ENCODE assay signal across 8 cellular contexts in the genomic region with DNA sequence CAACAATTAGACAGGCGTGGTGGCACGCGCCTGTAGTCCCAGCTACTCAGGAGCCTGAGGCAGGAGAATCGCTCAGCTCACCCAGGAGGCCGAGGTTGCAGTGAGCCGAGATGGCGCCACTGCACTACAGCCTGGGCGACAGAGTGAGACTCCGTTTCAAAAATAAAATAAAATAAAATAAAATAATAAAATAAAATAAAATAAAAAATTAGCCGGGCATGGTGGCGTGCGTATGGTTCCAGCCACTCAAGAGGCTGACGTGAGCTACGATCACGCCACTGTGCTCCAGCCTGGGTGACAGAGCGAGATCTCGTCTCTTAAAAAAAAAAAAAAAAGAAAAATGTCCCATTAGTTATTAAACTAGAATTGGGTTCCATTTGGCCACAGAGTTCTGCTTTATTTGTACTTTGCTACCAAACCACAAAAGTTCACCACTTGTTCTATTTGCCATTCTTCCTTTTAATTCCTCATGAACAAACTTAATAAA. TPM values are rescaled to one million over a fixed set of nuclear protein-coding genes. Genes with fewer than 3 reads are reported as not detected.
DNase-seq lines count a peak whose midpoint lies in the region; ATAC-seq and TF ChIP-seq lines count a peak whose summit lies in the region.

No MANE protein-coding gene starts in this region.

- ATAC-seq in heart right ventricle (no peak), Right ventricle myocardium inferior (no peak), memory B cell (ENCODE audit: low read depth) (peak; percentile 18), upper lobe of left lung (ENCODE audit: low FRiP score in 2 of 2) (no peak), GM18511 (IDR thresholded peaks at IDR 0.05; ENCODE audit: unreplicated experiment) (no peak), HG02610 (IDR thresholded peaks at IDR 0.05; ENCODE audit: unreplicated experiment) (no peak)

- H3K27me3 Mint-ChIP-seq in memory B cell: no peaks in the 10 kb centered on the region

- H3K4me1 Mint-ChIP-seq in memory B cell: peaks cover 26% of the 10 kb centered on the region

- H3K4me3 ChIP-seq in heart right ventricle: peak overlapping the region; percentile 86 to 99 (median 96)
- peak overlapping the region; percentile 71 for H3K4me3 ChIP-seq in astrocyte of the cerebellum (ENCODE audit: low read depth, low read length)
- peak overlapping the region; percentile 87 to 97 (median 96) for H3K4me3 ChIP-seq in upper lobe of left lung

- peak overlapping the region; percentile 88 for H3K4me3 Mint-ChIP-seq in memory B cell

- no peak for TF ChIP-seq EP300 in upper lobe of left lung (IDR thresholded peaks at IDR 0.05)

- no peak for TF ChIP-seq POLR2A in upper lobe of left lung (IDR thresholded peaks at IDR 0.05)

- 44 to 48% methylated on average over 17 of the region's 17 CpGs for WGBS in heart right ventricle, 2 donors
- 42 to 43% methylated on average over 17 of the region's 17 CpGs for WGBS in upper lobe of left lung, 2 donors

- H3K27me3 ChIP-seq in heart right ventricle (no peaks in the 10 kb centered on the region), upper lobe of left lung (no peaks in the 10 kb centered on the region)

- no peaks in the 10 kb centered on the region for H3K9me3 Mint-ChIP-seq in memory B cell

- peak overlapping the region; percentile 97 for H3K27ac Mint-ChIP-seq in memory B cell

- peak overlapping the region in 9 of 10 donors; percentile 91 to 98 (median 95) for H3K27ac ChIP-seq in heart right ventricle
- peak overlapping the region; percentile 96 to 100 (median 98) for H3K27ac ChIP-seq in upper lobe of left lung

- H3K36me3 ChIP-seq in heart right ventricle: no peaks in the 10 kb centered on the region
- no peaks in the 10 kb centered on the region for H3K36me3 ChIP-seq in upper lobe of left lung

- peaks cover 4 to 66% (median 30%) of the 10 kb centered on the region in 9 donors for H3K4me1 ChIP-seq in heart right ventricle
- peaks cover 22 to 68% (median 45%) of the 10 kb centered on the region in 4 donors for H3K4me1 ChIP-seq in upper lobe of left lung

- intact Hi-C loops in heart right ventricle (cut with DNase I): loop anchor here in 5 of 10 donors (5.0 kb wide), 3 partner anchors 34 to 64 kb away; no protein-coding TSS in a partner anchor
- intact Hi-C loops in Right ventricle myocardium inferior (cut with DNase I): loop anchor here (10.0 kb wide), 1 partner anchor 46 kb away; no protein-coding TSS in a partner anchor

- no peak for DNase-seq in heart right ventricle
- no peak for DNase-seq in Right ventricle myocardium inferior (ENCODE audit: missing footprints)
- no peak for DNase-seq in astrocyte of the cerebellum (ENCODE audit: low read depth)
- DNase-seq in memory B cell (ENCODE audit: low spot score in 2 of 2): no peak
- DNase-seq in upper lobe of left lung: no peak
- no peak for DNase-seq in GM10266 (ENCODE audit: extremely low spot score)

- H3K9me3 ChIP-seq in heart right ventricle (no peaks in the 10 kb centered on the region), upper lobe of left lung (no peaks in the 10 kb centered on the region)

- TF ChIP-seq CTCF in heart right ventricle (IDR thresholded peaks at IDR 0.05) (no peak), astrocyte of the cerebellum (IDR thresholded peaks at IDR 0.05; ENCODE audit: low read depth, low read length, missing control alignments) (no peak), upper lobe of left lung (IDR thresholded peaks at IDR 0.05) (no peak), GM10266 (IDR thresholded peaks at IDR 0.05; ENCODE audit: control insufficient read depth, insufficient read depth, low read depth, missing control alignments) (no peak)

- peaks cover 2% of the 10 kb centered on the region for H3K36me3 Mint-ChIP-seq in memory B cell

- in situ Hi-C loops in astrocyte of the cerebellum (cut with HindIII; ENCODE audit: low sequenced_read_pairs): no loop called here

RNA-seq across cellular contexts. Expression of a gene that starts 1.2 kb away (rescaled TPM):
- total RNA-seq in heart right ventricle (10 to 100 TPM; 23.5 to 46.9 (median 34.8) TPM), Right ventricle myocardium inferior (34.0 TPM), upper lobe of left lung (100 to 1,000 TPM; 113 to 295 (median 121) TPM)
- 10 to 100 TPM; 22.3 to 31.5 TPM for polyA plus RNA-seq in heart right ventricle

RNA-seq across cellular contexts. Expression of a gene that starts 59.7 kb away (rescaled TPM):
- 10 to 100 TPM; 20.1 to 28.8 (median 24.9) TPM for total RNA-seq in heart right ventricle
- polyA plus RNA-seq in heart right ventricle: 10 to 100 TPM; 10.0 to 15.4 TPM
- total RNA-seq in Right ventricle myocardium inferior: 18.4 TPM
- 10 to 100 TPM; 31.1 to 76.5 (median 55.4) TPM for total RNA-seq in upper lobe of left lung
